In the genomic region with DNA sequence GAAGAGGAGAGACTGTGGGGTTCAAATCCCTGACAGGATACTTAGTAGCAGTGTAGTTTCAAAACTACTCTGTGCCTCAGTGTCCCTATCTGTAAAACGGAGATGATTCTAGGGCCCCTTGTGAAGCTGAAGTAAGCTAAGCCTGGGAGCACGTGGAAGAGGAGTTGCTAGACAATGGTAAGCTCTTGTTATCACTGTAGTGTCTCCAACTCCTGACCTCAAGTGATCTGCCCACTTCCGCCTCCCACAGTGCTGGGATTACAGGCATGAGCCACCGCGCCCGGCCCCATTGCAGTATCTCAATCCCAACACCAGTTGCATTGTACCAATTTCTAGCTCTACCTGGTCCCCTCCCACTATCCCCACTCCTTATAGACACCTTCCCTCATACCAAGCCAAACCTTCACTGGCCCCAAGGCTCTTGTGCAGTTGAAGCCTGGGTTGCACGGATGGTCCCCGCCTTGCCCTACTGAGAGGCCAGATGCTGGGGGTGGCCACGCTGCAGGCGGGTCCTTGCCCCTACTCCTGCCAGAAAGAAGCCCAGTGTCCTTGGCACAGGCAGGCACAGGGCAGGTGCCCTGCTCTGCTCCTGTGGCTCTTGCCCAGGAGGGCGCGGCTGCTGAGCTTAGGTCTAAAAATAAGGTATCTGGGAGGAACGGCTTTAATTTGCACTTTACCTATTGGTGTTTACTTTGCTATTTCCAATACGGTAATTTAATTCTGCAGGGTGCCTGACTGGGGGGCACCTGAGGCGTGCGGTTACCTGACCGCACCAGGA, we compare ENCODE assay signal across 1 cellular context.
A peak's percentile ranks its signal among the peaks of the same experiment; 100 is the strongest.
TF ChIP-seq lines count a peak whose summit lies in the region.

No MANE protein-coding gene starts in this region.

TF ChIP-seq in K562, 482 proteins besides CTCF, POLR2A, EP300 and RAD21 (continued from another document and continues in another):
- TF ChIP-seq, protein P1, sequence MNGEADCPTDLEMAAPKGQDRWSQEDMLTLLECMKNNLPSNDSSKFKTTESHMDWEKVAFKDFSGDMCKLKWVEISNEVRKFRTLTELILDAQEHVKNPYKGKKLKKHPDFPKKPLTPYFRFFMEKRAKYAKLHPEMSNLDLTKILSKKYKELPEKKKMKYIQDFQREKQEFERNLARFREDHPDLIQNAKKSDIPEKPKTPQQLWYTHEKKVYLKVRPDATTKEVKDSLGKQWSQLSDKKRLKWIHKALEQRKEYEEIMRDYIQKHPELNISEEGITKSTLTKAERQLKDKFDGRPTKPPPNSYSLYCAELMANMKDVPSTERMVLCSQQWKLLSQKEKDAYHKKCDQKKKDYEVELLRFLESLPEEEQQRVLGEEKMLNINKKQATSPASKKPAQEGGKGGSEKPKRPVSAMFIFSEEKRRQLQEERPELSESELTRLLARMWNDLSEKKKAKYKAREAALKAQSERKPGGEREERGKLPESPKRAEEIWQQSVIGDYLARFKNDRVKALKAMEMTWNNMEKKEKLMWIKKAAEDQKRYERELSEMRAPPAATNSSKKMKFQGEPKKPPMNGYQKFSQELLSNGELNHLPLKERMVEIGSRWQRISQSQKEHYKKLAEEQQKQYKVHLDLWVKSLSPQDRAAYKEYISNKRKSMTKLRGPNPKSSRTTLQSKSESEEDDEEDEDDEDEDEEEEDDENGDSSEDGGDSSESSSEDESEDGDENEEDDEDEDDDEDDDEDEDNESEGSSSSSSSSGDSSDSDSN (IDR thresholded peaks at IDR 0.05; ENCODE audit: borderline replicate concordance in 1 of 2, low read depth in 2 of 2, low read length in 2 of 2) = no peak
- peak; percentile 72; the same call in 1 of the 2 replicates for TF ChIP-seq RNF2 (IDR thresholded peaks at IDR 0.05)
- TF ChIP-seq, protein P2, sequence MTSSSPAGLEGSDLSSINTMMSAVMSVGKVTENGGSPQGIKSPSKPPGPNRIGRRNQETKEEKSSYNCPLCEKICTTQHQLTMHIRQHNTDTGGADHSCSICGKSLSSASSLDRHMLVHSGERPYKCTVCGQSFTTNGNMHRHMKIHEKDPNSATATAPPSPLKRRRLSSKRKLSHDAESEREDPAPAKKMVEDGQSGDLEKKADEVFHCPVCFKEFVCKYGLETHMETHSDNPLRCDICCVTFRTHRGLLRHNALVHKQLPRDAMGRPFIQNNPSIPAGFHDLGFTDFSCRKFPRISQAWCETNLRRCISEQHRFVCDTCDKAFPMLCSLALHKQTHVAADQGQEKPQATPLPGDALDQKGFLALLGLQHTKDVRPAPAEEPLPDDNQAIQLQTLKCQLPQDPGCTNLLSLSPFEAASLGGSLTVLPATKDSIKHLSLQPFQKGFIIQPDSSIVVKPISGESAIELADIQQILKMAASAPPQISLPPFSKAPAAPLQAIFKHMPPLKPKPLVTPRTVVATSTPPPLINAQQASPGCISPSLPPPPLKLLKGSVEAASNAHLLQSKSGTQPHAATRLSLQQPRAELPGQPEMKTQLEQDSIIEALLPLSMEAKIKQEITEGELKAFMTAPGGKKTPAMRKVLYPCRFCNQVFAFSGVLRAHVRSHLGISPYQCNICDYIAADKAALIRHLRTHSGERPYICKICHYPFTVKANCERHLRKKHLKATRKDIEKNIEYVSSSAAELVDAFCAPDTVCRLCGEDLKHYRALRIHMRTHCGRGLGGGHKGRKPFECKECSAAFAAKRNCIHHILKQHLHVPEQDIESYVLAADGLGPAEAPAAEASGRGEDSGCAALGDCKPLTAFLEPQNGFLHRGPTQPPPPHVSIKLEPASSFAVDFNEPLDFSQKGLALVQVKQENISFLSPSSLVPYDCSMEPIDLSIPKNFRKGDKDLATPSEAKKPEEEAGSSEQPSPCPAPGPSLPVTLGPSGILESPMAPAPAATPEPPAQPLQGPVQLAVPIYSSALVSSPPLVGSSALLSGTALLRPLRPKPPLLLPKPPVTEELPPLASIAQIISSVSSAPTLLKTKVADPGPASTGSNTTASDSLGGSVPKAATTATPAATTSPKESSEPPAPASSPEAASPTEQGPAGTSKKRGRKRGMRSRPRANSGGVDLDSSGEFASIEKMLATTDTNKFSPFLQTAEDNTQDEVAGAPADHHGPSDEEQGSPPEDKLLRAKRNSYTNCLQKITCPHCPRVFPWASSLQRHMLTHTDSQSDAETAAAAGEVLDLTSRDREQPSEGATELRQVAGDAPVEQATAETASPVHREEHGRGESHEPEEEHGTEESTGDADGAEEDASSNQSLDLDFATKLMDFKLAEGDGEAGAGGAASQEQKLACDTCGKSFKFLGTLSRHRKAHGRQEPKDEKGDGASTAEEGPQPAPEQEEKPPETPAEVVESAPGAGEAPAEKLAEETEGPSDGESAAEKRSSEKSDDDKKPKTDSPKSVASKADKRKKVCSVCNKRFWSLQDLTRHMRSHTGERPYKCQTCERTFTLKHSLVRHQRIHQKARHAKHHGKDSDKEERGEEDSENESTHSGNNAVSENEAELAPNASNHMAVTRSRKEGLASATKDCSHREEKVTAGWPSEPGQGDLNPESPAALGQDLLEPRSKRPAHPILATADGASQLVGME (CRISPR knock-in tag; IDR thresholded peaks at IDR 0.05) = peak; percentile 66; the same call in 1 of the 2 replicates
- no peak for TF ChIP-seq ZNF23 (CRISPR knock-in tag; IDR thresholded peaks at IDR 0.05)
- TF ChIP-seq MEF2D (tag; conservative IDR thresholded peaks at IDR 0.05; ENCODE audit: low read depth) = peak; percentile 45; the same call in 1 of the 2 replicates
- peak; percentile 47 for TF ChIP-seq ATF7 (IDR thresholded peaks at IDR 0.05)
- TF ChIP-seq NR2C1 (IDR thresholded peaks at IDR 0.05) = no peak
- TF ChIP-seq NR2C1 (tag; IDR thresholded peaks at IDR 0.05) = peak; percentile 76
- peak; percentile 80 for TF ChIP-seq GABPB1 (CRISPR knock-in tag; IDR thresholded peaks at IDR 0.05)
- TF ChIP-seq DPF2 (IDR thresholded peaks at IDR 0.05) = peak; percentile 78
- peak; percentile 86 for TF ChIP-seq ZNF175 (CRISPR knock-in tag; IDR thresholded peaks at IDR 0.05; ENCODE audit: low read depth)
- no peak for TF ChIP-seq NONO (IDR thresholded peaks at IDR 0.05; ENCODE audit: low read depth in 2 of 2, low read length in 1 of 2)
- TF ChIP-seq HNRNPK (IDR thresholded peaks at IDR 0.05; ENCODE audit: low read depth, low read length, poor library complexity, severe bottlenecking) = no peak
- TF ChIP-seq RBM34 (IDR thresholded peaks at IDR 0.05; ENCODE audit: borderline replicate concordance, insufficient read depth, low read length) = no peak
- peak; percentile 71; the same call in 1 of the 2 replicates for TF ChIP-seq ZEB2 (IDR thresholded peaks at IDR 0.05)
- peak; percentile 26; the same call in 1 of the 2 replicates for TF ChIP-seq CREM (IDR thresholded peaks at IDR 0.05; ENCODE audit: low read depth)
- peak; percentile 5 for TF ChIP-seq ZFP36 (IDR thresholded peaks at IDR 0.05; ENCODE audit: low read depth, low read length, partially characterized antibody)
- peak; percentile 74; the same call in 1 of the 2 replicates for TF ChIP-seq RUNX1 (IDR thresholded peaks at IDR 0.05; ENCODE audit: low read depth)
- TF ChIP-seq, protein P3, sequence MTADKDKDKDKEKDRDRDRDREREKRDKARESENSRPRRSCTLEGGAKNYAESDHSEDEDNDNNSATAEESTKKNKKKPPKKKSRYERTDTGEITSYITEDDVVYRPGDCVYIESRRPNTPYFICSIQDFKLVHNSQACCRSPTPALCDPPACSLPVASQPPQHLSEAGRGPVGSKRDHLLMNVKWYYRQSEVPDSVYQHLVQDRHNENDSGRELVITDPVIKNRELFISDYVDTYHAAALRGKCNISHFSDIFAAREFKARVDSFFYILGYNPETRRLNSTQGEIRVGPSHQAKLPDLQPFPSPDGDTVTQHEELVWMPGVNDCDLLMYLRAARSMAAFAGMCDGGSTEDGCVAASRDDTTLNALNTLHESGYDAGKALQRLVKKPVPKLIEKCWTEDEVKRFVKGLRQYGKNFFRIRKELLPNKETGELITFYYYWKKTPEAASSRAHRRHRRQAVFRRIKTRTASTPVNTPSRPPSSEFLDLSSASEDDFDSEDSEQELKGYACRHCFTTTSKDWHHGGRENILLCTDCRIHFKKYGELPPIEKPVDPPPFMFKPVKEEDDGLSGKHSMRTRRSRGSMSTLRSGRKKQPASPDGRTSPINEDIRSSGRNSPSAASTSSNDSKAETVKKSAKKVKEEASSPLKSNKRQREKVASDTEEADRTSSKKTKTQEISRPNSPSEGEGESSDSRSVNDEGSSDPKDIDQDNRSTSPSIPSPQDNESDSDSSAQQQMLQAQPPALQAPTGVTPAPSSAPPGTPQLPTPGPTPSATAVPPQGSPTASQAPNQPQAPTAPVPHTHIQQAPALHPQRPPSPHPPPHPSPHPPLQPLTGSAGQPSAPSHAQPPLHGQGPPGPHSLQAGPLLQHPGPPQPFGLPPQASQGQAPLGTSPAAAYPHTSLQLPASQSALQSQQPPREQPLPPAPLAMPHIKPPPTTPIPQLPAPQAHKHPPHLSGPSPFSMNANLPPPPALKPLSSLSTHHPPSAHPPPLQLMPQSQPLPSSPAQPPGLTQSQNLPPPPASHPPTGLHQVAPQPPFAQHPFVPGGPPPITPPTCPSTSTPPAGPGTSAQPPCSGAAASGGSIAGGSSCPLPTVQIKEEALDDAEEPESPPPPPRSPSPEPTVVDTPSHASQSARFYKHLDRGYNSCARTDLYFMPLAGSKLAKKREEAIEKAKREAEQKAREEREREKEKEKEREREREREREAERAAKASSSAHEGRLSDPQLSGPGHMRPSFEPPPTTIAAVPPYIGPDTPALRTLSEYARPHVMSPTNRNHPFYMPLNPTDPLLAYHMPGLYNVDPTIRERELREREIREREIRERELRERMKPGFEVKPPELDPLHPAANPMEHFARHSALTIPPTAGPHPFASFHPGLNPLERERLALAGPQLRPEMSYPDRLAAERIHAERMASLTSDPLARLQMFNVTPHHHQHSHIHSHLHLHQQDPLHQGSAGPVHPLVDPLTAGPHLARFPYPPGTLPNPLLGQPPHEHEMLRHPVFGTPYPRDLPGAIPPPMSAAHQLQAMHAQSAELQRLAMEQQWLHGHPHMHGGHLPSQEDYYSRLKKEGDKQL (CRISPR knock-in tag; IDR thresholded peaks at IDR 0.05; ENCODE audit: borderline replicate concordance) = no peak
- TF ChIP-seq ZNF143 (CRISPR knock-in tag; IDR thresholded peaks at IDR 0.05) = no peak
- 0 out of 2 replicates have a peak, but pooled peaks have one; percentile 31 for TF ChIP-seq SMARCE1 (IDR thresholded peaks at IDR 0.05)
- TF ChIP-seq, protein P4, sequence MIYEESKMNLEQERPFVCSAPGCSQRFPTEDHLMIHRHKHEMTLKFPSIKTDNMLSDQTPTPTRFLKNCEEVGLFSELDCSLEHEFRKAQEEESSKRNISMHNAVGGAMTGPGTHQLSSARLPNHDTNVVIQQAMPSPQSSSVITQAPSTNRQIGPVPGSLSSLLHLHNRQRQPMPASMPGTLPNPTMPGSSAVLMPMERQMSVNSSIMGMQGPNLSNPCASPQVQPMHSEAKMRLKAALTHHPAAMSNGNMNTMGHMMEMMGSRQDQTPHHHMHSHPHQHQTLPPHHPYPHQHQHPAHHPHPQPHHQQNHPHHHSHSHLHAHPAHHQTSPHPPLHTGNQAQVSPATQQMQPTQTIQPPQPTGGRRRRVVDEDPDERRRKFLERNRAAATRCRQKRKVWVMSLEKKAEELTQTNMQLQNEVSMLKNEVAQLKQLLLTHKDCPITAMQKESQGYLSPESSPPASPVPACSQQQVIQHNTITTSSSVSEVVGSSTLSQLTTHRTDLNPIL (CRISPR knock-in tag; IDR thresholded peaks at IDR 0.05) = no peak
- peak; percentile 64; the same call in 1 of the 2 replicates for TF ChIP-seq CTBP1 (IDR thresholded peaks at IDR 0.05; ENCODE audit: borderline replicate concordance)
- TF ChIP-seq FOXK2 (conservative IDR thresholded peaks at IDR 0.05 in 1 of 2, IDR thresholded peaks at IDR 0.05 in 1 of 2; ENCODE audit: low read depth in 2 of 2) = 0 out of 4 replicates have a peak, but pooled peaks of 1 of the 2 experiments have one; percentile 27
- TF ChIP-seq, protein P5, sequence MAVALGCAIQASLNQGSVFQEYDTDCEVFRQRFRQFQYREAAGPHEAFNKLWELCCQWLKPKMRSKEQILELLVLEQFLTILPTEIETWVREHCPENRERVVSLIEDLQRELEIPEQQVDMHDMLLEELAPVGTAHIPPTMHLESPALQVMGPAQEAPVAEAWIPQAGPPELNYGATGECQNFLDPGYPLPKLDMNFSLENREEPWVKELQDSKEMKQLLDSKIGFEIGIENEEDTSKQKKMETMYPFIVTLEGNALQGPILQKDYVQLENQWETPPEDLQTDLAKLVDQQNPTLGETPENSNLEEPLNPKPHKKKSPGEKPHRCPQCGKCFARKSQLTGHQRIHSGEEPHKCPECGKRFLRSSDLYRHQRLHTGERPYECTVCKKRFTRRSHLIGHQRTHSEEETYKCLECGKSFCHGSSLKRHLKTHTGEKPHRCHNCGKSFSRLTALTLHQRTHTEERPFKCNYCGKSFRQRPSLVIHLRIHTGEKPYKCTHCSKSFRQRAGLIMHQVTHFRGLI (CRISPR knock-in tag; IDR thresholded peaks at IDR 0.05) = no peak
- TF ChIP-seq ZNF134 (CRISPR knock-in tag; conservative IDR thresholded peaks at IDR 0.05) = no peak
- TF ChIP-seq, protein P6, sequence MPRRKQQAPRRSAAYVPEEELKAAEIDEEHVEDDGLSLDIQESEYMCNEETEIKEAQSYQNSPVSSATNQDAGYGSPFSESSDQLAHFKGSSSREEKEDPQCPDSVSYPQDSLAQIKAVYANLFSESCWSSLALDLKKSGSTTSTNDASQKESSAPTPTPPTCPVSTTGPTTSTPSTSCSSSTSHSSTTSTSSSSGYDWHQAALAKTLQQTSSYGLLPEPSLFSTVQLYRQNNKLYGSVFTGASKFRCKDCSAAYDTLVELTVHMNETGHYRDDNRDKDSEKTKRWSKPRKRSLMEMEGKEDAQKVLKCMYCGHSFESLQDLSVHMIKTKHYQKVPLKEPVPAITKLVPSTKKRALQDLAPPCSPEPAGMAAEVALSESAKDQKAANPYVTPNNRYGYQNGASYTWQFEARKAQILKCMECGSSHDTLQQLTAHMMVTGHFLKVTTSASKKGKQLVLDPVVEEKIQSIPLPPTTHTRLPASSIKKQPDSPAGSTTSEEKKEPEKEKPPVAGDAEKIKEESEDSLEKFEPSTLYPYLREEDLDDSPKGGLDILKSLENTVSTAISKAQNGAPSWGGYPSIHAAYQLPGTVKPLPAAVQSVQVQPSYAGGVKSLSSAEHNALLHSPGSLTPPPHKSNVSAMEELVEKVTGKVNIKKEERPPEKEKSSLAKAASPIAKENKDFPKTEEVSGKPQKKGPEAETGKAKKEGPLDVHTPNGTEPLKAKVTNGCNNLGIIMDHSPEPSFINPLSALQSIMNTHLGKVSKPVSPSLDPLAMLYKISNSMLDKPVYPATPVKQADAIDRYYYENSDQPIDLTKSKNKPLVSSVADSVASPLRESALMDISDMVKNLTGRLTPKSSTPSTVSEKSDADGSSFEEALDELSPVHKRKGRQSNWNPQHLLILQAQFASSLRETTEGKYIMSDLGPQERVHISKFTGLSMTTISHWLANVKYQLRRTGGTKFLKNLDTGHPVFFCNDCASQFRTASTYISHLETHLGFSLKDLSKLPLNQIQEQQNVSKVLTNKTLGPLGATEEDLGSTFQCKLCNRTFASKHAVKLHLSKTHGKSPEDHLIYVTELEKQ (CRISPR knock-in tag; IDR thresholded peaks at IDR 0.05) = no peak
- no peak for TF ChIP-seq SREBF1 (IDR thresholded peaks at IDR 0.05; ENCODE audit: borderline replicate concordance, low read depth, low read length)
- peak; percentile 82 for TF ChIP-seq ARID1B (IDR thresholded peaks at IDR 0.05)
- 0 out of 2 replicates have a peak, but pooled peaks have one; percentile 19 for TF ChIP-seq TEAD4 (IDR thresholded peaks at IDR 0.05; ENCODE audit: low read length)
- no peak for TF ChIP-seq TEAD4 (CRISPR knock-in tag; IDR thresholded peaks at IDR 0.05; ENCODE audit: borderline replicate concordance)
- TF ChIP-seq ADNP (tag; IDR thresholded peaks at IDR 0.05) = no peak
- no peak for TF ChIP-seq IRF2 (CRISPR knock-in tag; IDR thresholded peaks at IDR 0.05)
- TF ChIP-seq RBM17 (IDR thresholded peaks at IDR 0.05; ENCODE audit: borderline replicate concordance, low read depth, low read length) = no peak
- TF ChIP-seq HDAC2 (IDR thresholded peaks at IDR 0.05) = peak; percentile 88
- TF ChIP-seq TARDBP (IDR thresholded peaks at IDR 0.05) = no peak
- peak; percentile 70; the same call in 1 of the 2 replicates for TF ChIP-seq EHMT2 (IDR thresholded peaks at IDR 0.05)
- TF ChIP-seq L3MBTL2 (IDR thresholded peaks at IDR 0.05) = peak; percentile 52; the same call in 1 of the 2 replicates
